13 cellular contexts compared by ENCODE assay signal in the genomic region with DNA sequence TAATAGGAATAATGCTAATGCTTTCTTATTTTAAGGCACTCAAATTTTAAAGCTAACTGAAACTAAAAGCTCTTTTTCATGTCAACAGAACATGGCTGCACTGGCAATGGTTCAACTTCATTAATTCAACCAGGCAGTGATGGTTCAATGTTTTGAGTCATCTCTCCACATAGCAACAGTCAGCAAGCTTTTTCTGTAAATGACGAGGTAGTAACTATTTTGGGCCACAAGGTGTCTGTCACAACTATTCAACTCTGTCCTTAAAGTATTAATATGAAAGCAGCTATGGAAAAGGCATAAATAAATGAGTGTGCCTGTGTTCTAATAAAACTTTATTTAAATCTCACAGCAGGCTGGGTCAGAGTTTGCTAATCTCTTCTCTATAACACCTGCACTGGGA.
DNase-seq lines count a peak whose midpoint lies in the region; ATAC-seq and TF ChIP-seq lines count a peak whose summit lies in the region.
"Had no signal": no experiment of that assay in that cellular context is flagged by ENCODE, and none has a peak within 500 bp of the region (broad histone marks: within the 10 kb centered on the region; RNA-seq: fewer than 3 reads in every experiment).

No MANE protein-coding gene starts in this region.

- H3K36me3 ChIP-seq in BE2C: no peaks in the 10 kb centered on the region

- H3K4me1 ChIP-seq in BE2C: no peaks in the 10 kb centered on the region

- H3K4me3 ChIP-seq in BE2C (ENCODE audit: low read depth, low read length): no peak overlapping the region

- no peak for ATAC-seq in HG02610 (IDR thresholded peaks at IDR 0.05; ENCODE audit: unreplicated experiment)
- no peak for ATAC-seq in GM21390 (IDR thresholded peaks at IDR 0.05; ENCODE audit: unreplicated experiment)

- no peak for TF ChIP-seq CTCF in BE2C (IDR thresholded peaks at IDR 0.05; ENCODE audit: low read depth, low read length)

- peak; percentile 7 for DNase-seq in ELR (ENCODE audit: low read depth)
- DNase-seq in Kasumi-1 (lab: John Stamatoyannopoulos, UW): peak; percentile 12 to 46
- DNase-seq in astrocyte of the hippocampus (ENCODE audit: low read depth, low spot score): peak; percentile 43
- DNase-seq in kidney tubule cell (ENCODE audit: low spot score): peak; percentile 54
- DNase-seq in BE2C: no peak
- DNase-seq: activated CD4-positive, alpha-beta T cell treated with anti-CD3 and anti-CD28 coated beads, Interleukin-2, amount 50 U/mL, for 4 hours; activated effector memory CD4-positive, alpha-beta T cell treated with anti-CD3 and anti-CD28 coated beads, Interleukin-2, amount 50 U/mL, for 16 hours; Calu3; cerebellar nuclear complex; naive B cell; NCI-H1694 treated with DMSO at 0.1 percent for 48 hours had no signal

- no peaks in the 10 kb centered on the region for H3K9me3 ChIP-seq in BE2C

- no peaks in the 10 kb centered on the region for H3K27me3 ChIP-seq in BE2C
